Comparison of ENCODE assay signal across 9 cellular contexts in the genomic region with DNA sequence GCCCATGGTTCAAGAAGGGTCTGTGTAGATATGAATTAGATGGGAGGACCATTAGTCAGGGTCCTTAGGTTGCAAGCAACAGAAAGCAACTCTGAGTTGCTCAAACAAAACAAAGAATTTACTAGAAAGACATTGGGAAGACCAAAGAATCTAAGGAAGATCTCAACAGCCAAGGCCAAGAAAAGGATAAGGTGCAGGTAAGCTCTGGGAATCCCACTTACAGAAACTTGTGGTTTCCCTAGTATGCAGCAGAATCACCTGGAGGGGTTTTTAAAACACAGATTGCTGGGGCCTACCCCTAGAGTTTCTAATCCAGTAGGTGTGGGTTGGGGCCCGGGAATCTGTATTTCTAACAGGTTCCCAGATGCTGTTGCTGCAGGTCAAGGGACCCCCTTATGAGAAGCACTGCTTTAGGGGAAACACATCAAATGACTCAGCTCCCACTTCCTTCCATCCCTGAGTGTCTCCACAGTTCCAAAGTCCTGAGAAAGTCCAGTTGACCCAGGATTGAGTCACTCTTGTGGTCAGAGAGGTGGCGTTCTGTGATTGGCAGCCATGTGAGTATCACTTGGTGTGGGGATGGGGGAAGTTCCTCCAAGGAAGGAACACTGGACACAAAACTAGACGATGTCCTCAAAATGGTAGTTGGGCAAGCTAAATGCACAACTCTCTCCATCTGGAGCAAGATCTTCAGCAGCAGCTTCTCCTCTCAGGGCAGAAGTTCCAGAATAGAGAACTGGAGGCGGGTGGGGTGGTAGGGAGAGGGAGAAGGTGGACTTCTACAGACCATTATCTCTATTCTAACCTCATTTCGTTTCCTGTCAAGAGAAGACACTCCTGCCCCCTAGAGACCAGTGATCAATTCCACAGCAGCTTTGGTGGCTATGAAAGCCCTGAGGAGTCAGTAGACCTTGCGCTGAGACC. TPM values are rescaled to one million over a fixed set of nuclear protein-coding genes. Genes with fewer than 3 reads are reported as not detected.
A peak's percentile ranks its signal among the peaks of the same experiment; 100 is the strongest.
DNase-seq lines count a peak whose midpoint lies in the region; ATAC-seq and TF ChIP-seq lines count a peak whose summit lies in the region.
"Had no signal": no experiment of that assay in that cellular context is flagged by ENCODE, and none has a peak within 500 bp of the region (broad histone marks: within the 10 kb centered on the region; RNA-seq: fewer than 3 reads in every experiment).

No MANE protein-coding gene starts in this region.

- no peak for TF ChIP-seq POLR2A in breast epithelium (IDR thresholded peaks at IDR 0.05)

- H3K36me3 ChIP-seq in breast epithelium: no peaks in the 10 kb centered on the region
- H3K36me3 ChIP-seq in SJSA1: no peaks in the 10 kb centered on the region

- CTCF ChIA-PET in MCF 10A (lab: Yijun Ruan, JAX): interaction anchor here (0.7 to 1.6 kb wide), 7 partner anchors 8 to 108 kb away, joined by 3 to 11 read pairs (median 3); no protein-coding TSS in a partner anchor

- no peaks in the 10 kb centered on the region for H3K4me1 ChIP-seq in breast epithelium
- H3K4me1 ChIP-seq in SJSA1 (replicated peaks): peaks cover 26% of the 10 kb centered on the region

- H3K9me3 ChIP-seq in breast epithelium (no peaks in the 10 kb centered on the region), SJSA1 (replicated peaks) (no peaks in the 10 kb centered on the region)

- BruUV-seq in MCF 10A (replicated peaks; lab: Mats Ljungman, UMichigan): no TSS peak

- no peak overlapping the region for H3K27ac Mint-ChIP-seq in MCF 10A (ENCODE audit: low read depth, unreplicated experiment)
- H3K27ac Mint-ChIP-seq: nephron had no signal

- H3K27me3 Mint-ChIP-seq in MCF 10A (ENCODE audit: insufficient read depth, unreplicated experiment): no peaks in the 10 kb centered on the region

- no peaks in the 10 kb centered on the region for H3K36me3 Mint-ChIP-seq in MCF 10A (ENCODE audit: insufficient read depth, unreplicated experiment)

- H3K27ac ChIP-seq in breast epithelium (no peak overlapping the region), SJSA1 (peak overlapping the region; percentile 15; the same call in 1 of the 2 replicates)

- ATAC-seq in left cardiac atrium (peak in 1 of 2 donors; percentile 80), GM21529 (IDR thresholded peaks at IDR 0.05; ENCODE audit: unreplicated experiment) (no peak), GM18870 (IDR thresholded peaks at IDR 0.05; ENCODE audit: unreplicated experiment) (no peak)

- POLR2A ChIA-PET in MCF 10A (lab: Yijun Ruan, JAX): interaction anchor here (0.7 to 1.1 kb wide), 2 partner anchors 148 to 282 kb away, joined by 3 read pairs; no protein-coding TSS in a partner anchor

- DNase-seq in MCF 10A (ENCODE audit: unreplicated experiment) (peak; percentile 64), breast epithelium (ENCODE audit: low spot score in 2 of 2) (no peak), SJSA1 (ENCODE audit: low read depth in 1 of 2, low spot score in 2 of 2) (peak; percentile 70 to 72), left cardiac atrium (peak; percentile 40), G401 (ENCODE audit: low spot score) (no peak), NCI-H2081 (lab: John Stamatoyannopoulos, UW) (no peak)

- TF ChIP-seq CTCF in MCF 10A (IDR thresholded peaks at IDR 0.05; ENCODE audit: unreplicated experiment) (peak; percentile 29), breast epithelium (IDR thresholded peaks at IDR 0.05) (no peak)

- no peaks in the 10 kb centered on the region for H3K9me3 Mint-ChIP-seq in MCF 10A (ENCODE audit: unreplicated experiment)
- H3K9me3 Mint-ChIP-seq: nephron had no signal

- H3K27me3 ChIP-seq in breast epithelium (no peaks in the 10 kb centered on the region), SJSA1 (replicated peaks) (no peaks in the 10 kb centered on the region)

- intact Hi-C loops in MCF 10A (cut with micrococcal nuclease) (no loop called here), breast epithelium (cut with DNase I; ENCODE audit: low total_unique reads) (loop anchor here (10.0 kb wide), 1 partner anchor 92 kb away; no protein-coding TSS in a partner anchor), left cardiac atrium (cut with DNase I) (no loop called here)

- in situ Hi-C loops in G401 (cut with HindIII; ENCODE audit: low sequenced_read_pairs): no loop called here

- H3K4me3 Mint-ChIP-seq in MCF 10A (ENCODE audit: unreplicated experiment): no peak overlapping the region
- H3K4me3 Mint-ChIP-seq: nephron had no signal

- H3K4me1 Mint-ChIP-seq in MCF 10A (ENCODE audit: insufficient read depth, unreplicated experiment): peaks cover 9% of the 10 kb centered on the region
- H3K4me1 Mint-ChIP-seq: nephron had no signal

- no peak overlapping the region for H3K4me3 ChIP-seq in breast epithelium
- H3K4me3 ChIP-seq in SJSA1: no peak overlapping the region

RNA-seq across cellular contexts. Expression of a gene that starts 24.2 kb away (rescaled TPM):
- total RNA-seq in MCF 10A (2022) (13.3 and 14.4 TPM in 2 replicates), breast epithelium (10 to 100 TPM; 12.2 to 22.6 (median 18.1) TPM), left cardiac atrium (10 to 100 TPM; 17.8 to 18.8 TPM)
- total RNA-seq in SJSA1 (2014; rRNA removed; shearing (Covaris generic)): 11.4 and 13.0 TPM in 2 replicates
- total RNA-seq in G401 (2014; rRNA removed; shearing (Covaris generic)): 11.3 and 15.0 TPM in 2 replicates

Comparison
In these comparisons a context has a peak if more than half of its experiments do, and no peak if none do; other contexts are left out.
1. DNase-seq: peak in MCF 10A (single experiment), SJSA1 (2 of 2) and left cardiac atrium (single experiment); none in breast epithelium (0 of 2), G401 (single experiment) and NCI-H2081 (0 of 2).